In genomic region chr22:42895541-42895981, GRCh38 we compare ENCODE assay signal across 8 cellular contexts. TPM values are rescaled to one million over a fixed set of nuclear protein-coding genes. Genes with fewer than 3 reads are reported as not detected.
DNase-seq lines count a peak whose midpoint lies in the region; ATAC-seq and TF ChIP-seq lines count a peak whose summit lies in the region.

No MANE protein-coding gene starts in this region.

- H3K4me3 ChIP-seq in HL-60 (replicated peaks; ENCODE audit: insufficient read depth, low read length), result no peak overlapping the region
- no peak overlapping the region for H3K4me3 ChIP-seq in colonic mucosa
- no peak overlapping the region for H3K4me3 ChIP-seq in mucosa of descending colon
- H3K4me3 ChIP-seq in ovary, result no peak overlapping the region

- H3K4me1 Mint-ChIP-seq in natural killer cell, result peaks cover 46 to 65% of the 10 kb centered on the region in 2 donors

- no peaks in the 10 kb centered on the region for H3K36me3 Mint-ChIP-seq in natural killer cell

- no peaks in the 10 kb centered on the region for H3K9me3 Mint-ChIP-seq in natural killer cell

- intact Hi-C loops in natural killer cell (cut with micrococcal nuclease) (loop anchor here (10.0 kb wide), 1 partner anchor 119 kb away; the partner anchor contains the start of gene PACSIN2), colonic mucosa (cut with DNase I) (no loop called here), mucosa of descending colon (cut with DNase I, micrococcal nuclease) (no loop called here), ovary (cut with DNase I) (no loop called here)

- H3K27me3 ChIP-seq in HL-60 (ENCODE audit: insufficient read depth, poor library complexity, severe bottlenecking) (no peaks in the 10 kb centered on the region), colonic mucosa (no peaks in the 10 kb centered on the region), ovary (no peaks in the 10 kb centered on the region)

- H3K4me1 ChIP-seq in colonic mucosa (no peaks in the 10 kb centered on the region), mucosa of descending colon (ENCODE audit: low read depth) (peaks cover 17% of the 10 kb centered on the region), ovary (ENCODE audit: insufficient read depth) (no peaks in the 10 kb centered on the region)

- TF ChIP-seq EP300 in ovary (IDR thresholded peaks at IDR 0.05), result no peak

- H3K4me3 Mint-ChIP-seq in natural killer cell, result peak overlapping the region; percentile 77

- H3K27ac ChIP-seq in HL-60 (replicated peaks), result peak overlapping the region; percentile 70
- H3K27ac ChIP-seq in colonic mucosa, result no peak overlapping the region
- H3K27ac ChIP-seq in ovary, result no peak overlapping the region

- WGBS in ovary, 3 donors, result 71 to 87% (median 83%) methylated on average over 9 of the region's 9 CpGs

- no peak overlapping the region for H3K9ac ChIP-seq in colonic mucosa (ENCODE audit: low read depth in 2 of 2, low read length in 2 of 2)

- no peak for TF ChIP-seq POLR2A in ovary (IDR thresholded peaks at IDR 0.05)

- no peak for TF ChIP-seq CTCF in HL-60 (IDR thresholded peaks at IDR 0.05; ENCODE audit: insufficient read depth, low read length)
- TF ChIP-seq CTCF in natural killer cell (IDR thresholded peaks at IDR 0.05), result no peak
- TF ChIP-seq CTCF in colonic mucosa (IDR thresholded peaks at IDR 0.05), result no peak
- TF ChIP-seq CTCF in mucosa of descending colon (IDR thresholded peaks at IDR 0.05), result no peak
- no peak for TF ChIP-seq CTCF in ovary (IDR thresholded peaks at IDR 0.05)

- ATAC-seq in natural killer cell, result peak in 2 of 3 donors; percentile 1 to 3
- ATAC-seq in HG03521 (IDR thresholded peaks at IDR 0.05; ENCODE audit: unreplicated experiment), result no peak
- ATAC-seq in mucosa of descending colon, result no peak

- DNase-seq in CD1c-positive myeloid dendritic cell (ENCODE audit: extremely low spot score), result peak; percentile 71
- DNase-seq in HL-60 (ENCODE audit: low read depth in 1 of 2, low spot score in 1 of 2), result peak; percentile 11 to 55
- peak; percentile 65 for DNase-seq in cerebellum (ENCODE audit: low spot score)
- no peak for DNase-seq in natural killer cell
- no peak for DNase-seq in colonic mucosa
- no peak for DNase-seq in mucosa of descending colon
- no peak for DNase-seq in ovary

- H3K36me3 ChIP-seq in colonic mucosa (no peaks in the 10 kb centered on the region), mucosa of descending colon (ENCODE audit: low read depth) (no peaks in the 10 kb centered on the region), ovary (no peaks in the 10 kb centered on the region)

- H3K9me3 ChIP-seq in colonic mucosa (no peaks in the 10 kb centered on the region), mucosa of descending colon (no peaks in the 10 kb centered on the region), ovary (no peaks in the 10 kb centered on the region)

- H3K27ac Mint-ChIP-seq in natural killer cell, result peak overlapping the region; percentile 91 to 92

- H3K27me3 Mint-ChIP-seq in natural killer cell (ENCODE audit: low read depth in 2 of 2), result no peaks in the 10 kb centered on the region

RNA-seq across cellular contexts. Expression of gene ARFGAP3, which starts 38.5 kb away (rescaled TPM):
- total RNA-seq in cerebellum, result 36.1 TPM
- 10 to 100 TPM; 46.3 to 58.0 (median 53.8) TPM for total RNA-seq in natural killer cell
- 10 to 100 TPM; 29.4 to 47.7 TPM for total RNA-seq in colonic mucosa
- 10 to 100 TPM; 20.0 to 41.3 (median 34.3) TPM for total RNA-seq in mucosa of descending colon
- 10 to 100 TPM; 28.8 to 47.8 (median 39.2) TPM for total RNA-seq in ovary
- polyA plus RNA-seq in ovary, result 10 to 100 TPM; 21.6 to 43.5 TPM

Comparison
In these comparisons a context has a peak if more than half of its experiments do, and no peak if none do; other contexts are left out.
1. DNase-seq: peak in CD1c-positive myeloid dendritic cell (single experiment), HL-60 (2 of 2) and cerebellum (single experiment); none in natural killer cell (single experiment), colonic mucosa (single experiment), mucosa of descending colon (0 of 3) and ovary (0 of 5).
2. ATAC-seq: peak in natural killer cell (2 of 3); none in HG03521 (single experiment) and mucosa of descending colon (single experiment).